In the genomic region with DNA sequence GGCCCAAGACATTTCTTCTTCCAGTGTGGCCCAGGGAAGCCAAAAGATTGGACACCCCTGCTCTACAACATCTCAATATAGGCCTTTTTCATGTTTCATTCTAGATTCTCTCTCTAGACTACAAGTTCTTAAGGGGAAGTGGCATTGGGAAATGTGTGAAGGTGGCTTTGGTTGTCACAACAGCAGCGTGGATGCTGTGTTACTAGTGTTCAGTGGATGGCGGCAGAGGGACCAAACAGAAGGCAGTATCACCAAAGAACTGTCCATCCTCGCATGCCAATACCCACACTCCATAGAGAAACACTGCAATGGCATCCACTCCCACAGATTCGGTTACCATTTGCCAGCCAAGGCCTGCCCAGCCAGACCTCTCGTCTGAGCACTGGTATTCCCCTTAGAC, we compare ENCODE assay signal across 10 cellular contexts. TPM values are rescaled to one million over a fixed set of nuclear protein-coding genes. Genes with fewer than 3 reads are reported as not detected.
DNase-seq lines count a peak whose midpoint lies in the region; ATAC-seq and TF ChIP-seq lines count a peak whose summit lies in the region.
"Had no signal": no experiment of that assay in that cellular context is flagged by ENCODE, and none has a peak within 500 bp of the region (broad histone marks: within the 10 kb centered on the region; RNA-seq: fewer than 3 reads in every experiment).

No MANE protein-coding gene starts in this region.

- no peaks in the 10 kb centered on the region for H3K27me3 ChIP-seq in WERI-Rb-1 (ENCODE audit: insufficient read depth, low read depth, severe bottlenecking)
- no peaks in the 10 kb centered on the region for H3K27me3 ChIP-seq in neuronal stem cell (ENCODE audit: control insufficient read depth in 3 of 3, insufficient read depth in 3 of 3, low read depth in 1 of 3, low read length in 3 of 3)
- H3K27me3 ChIP-seq: SJSA1 had no signal

- TF ChIP-seq CTCF in WERI-Rb-1 (IDR thresholded peaks at IDR 0.05; ENCODE audit: low read depth, low read length): peak; percentile 9; the same call in 1 of the 2 replicates
- no peak for TF ChIP-seq CTCF in nephron (IDR thresholded peaks at IDR 0.05; ENCODE audit: unreplicated experiment in 3 of 3)

- no peak overlapping the region for H3K4me2 ChIP-seq in neuronal stem cell (ENCODE audit: insufficient read depth, low read length, poor library complexity, severe bottlenecking)

- H3K27ac ChIP-seq in KOPT-K1 (ENCODE audit: low read depth, low read length, poor library complexity, severe bottlenecking) (peak overlapping the region; percentile 64), WERI-Rb-1 (no peak overlapping the region), neuronal stem cell (replicated peaks; ENCODE audit: low read length) (no peak overlapping the region)
- H3K27ac ChIP-seq: SJSA1 had no signal

- no peak overlapping the region for H2AFZ ChIP-seq in neuronal stem cell (ENCODE audit: low read length)

- H3K4me1 ChIP-seq in neuronal stem cell (ENCODE audit: control insufficient read depth in 2 of 2, insufficient read depth in 1 of 2, low read depth in 1 of 2, low read length in 2 of 2): peaks cover 1 to 2% of the 10 kb centered on the region in 2 donors

- H3K4me3 Mint-ChIP-seq in activated CD4-positive, alpha-beta T cell treated with anti-CD3 and anti-CD28 coated beads for 36 hours: peak overlapping the region; percentile 6
- H3K4me3 Mint-ChIP-seq in nephron: no peak overlapping the region

- no peaks in the 10 kb centered on the region for H3K9me3 ChIP-seq in KOPT-K1 (ENCODE audit: insufficient read depth, low read length, poor library complexity, severe bottlenecking)
- H3K9me3 ChIP-seq in WERI-Rb-1 (ENCODE audit: severe bottlenecking): peaks cover 8% of the 10 kb centered on the region
- peaks cover 5% of the 10 kb centered on the region in 2 donors for H3K9me3 ChIP-seq in neuronal stem cell (replicated peaks in 1 of 2; ENCODE audit: control insufficient read depth in 2 of 2, insufficient read depth in 1 of 2, low read depth in 1 of 2, low read length in 2 of 2)

- CTCF ChIA-PET in activated CD4-positive, alpha-beta T cell treated with anti-CD3 and anti-CD28 coated beads for 36 hours (lab: Charles Lee): interaction anchor here (0.5 to 1.3 kb wide), 8 partner anchors 13 to 203 kb away, joined by 3 to 6 read pairs (median 3); partner anchors contain the start of gene IFNAR1

- peak; percentile 7 for ATAC-seq in activated CD4-positive, alpha-beta T cell treated with anti-CD3 and anti-CD28 coated beads for 36 hours
- no peak for ATAC-seq in left cardiac atrium
- no peak for ATAC-seq in HG03565 (IDR thresholded peaks at IDR 0.05; ENCODE audit: unreplicated experiment)

- WGBS in neuronal stem cell (ENCODE audit: extremely low coverage in 2 of 2, insufficient read length in 2 of 2, insufficient replicate concordance in 1 of 2), 2 donors: no CpG with 5 or more reads among the region's 5 CpGs

- intact Hi-C loops in activated CD4-positive, alpha-beta T cell treated with anti-CD3 and anti-CD28 coated beads for 36 hours (cut with DNase I, micrococcal nuclease): loop anchor here (1.0 to 5.0 kb wide), 4 partner anchors 24 to 119 kb away; partner anchors contain the start of genes IFNAR1 (in 1 of the 2), IFNAR2 (in 1 of the 2) and IL10RB (in 1 of the 2)
- intact Hi-C loops in left cardiac atrium (cut with DNase I): loop anchor here in 1 of 2 donors (10.0 kb wide), 1 partner anchor 239 kb away; no protein-coding TSS in a partner anchor

- no peak overlapping the region for H3K18ac ChIP-seq in neuronal stem cell (ENCODE audit: low read length)

- no peaks in the 10 kb centered on the region for H3K27me3 Mint-ChIP-seq in activated CD4-positive, alpha-beta T cell treated with anti-CD3 and anti-CD28 coated beads for 36 hours
- peaks cover 13% of the 10 kb centered on the region for H3K27me3 Mint-ChIP-seq in nephron (ENCODE audit: low read depth)

- H2BK12ac ChIP-seq in neuronal stem cell (ENCODE audit: low read length): no peak overlapping the region

- H3K14ac ChIP-seq in neuronal stem cell (ENCODE audit: low read length): no peak overlapping the region

- H2BK15ac ChIP-seq in neuronal stem cell (ENCODE audit: low read length): no peak overlapping the region

- H3K4ac ChIP-seq in neuronal stem cell (ENCODE audit: low read length): no peak overlapping the region

- no peak overlapping the region for H2BK120ac ChIP-seq in neuronal stem cell (ENCODE audit: low read depth, low read length)

- peak overlapping the region; percentile 90 for H3K27ac Mint-ChIP-seq in activated CD4-positive, alpha-beta T cell treated with anti-CD3 and anti-CD28 coated beads for 36 hours
- H3K27ac Mint-ChIP-seq in nephron: peak overlapping the region; percentile 14 to 57 (median 48)

- peaks cover 6% of the 10 kb centered on the region for H3K9me3 Mint-ChIP-seq in activated CD4-positive, alpha-beta T cell treated with anti-CD3 and anti-CD28 coated beads for 36 hours (ENCODE audit: low read depth)
- H3K9me3 Mint-ChIP-seq in nephron: peaks cover 14% of the 10 kb centered on the region

- no peak overlapping the region for H3K9ac ChIP-seq in neuronal stem cell (ENCODE audit: low read depth, low read length, poor library complexity)

- POLR2A ChIA-PET in activated CD4-positive, alpha-beta T cell treated with anti-CD3 and anti-CD28 coated beads for 36 hours (lab: Charles Lee): interaction anchor here (0.7 to 0.8 kb wide), 2 partner anchors 29 to 120 kb away, joined by 3 to 7 read pairs; partner anchors contain the start of gene IFNAR1

- H4K91ac ChIP-seq in neuronal stem cell (ENCODE audit: low read depth, low read length, poor library complexity): no peak overlapping the region

- H2AK5ac ChIP-seq in neuronal stem cell (ENCODE audit: low read depth, low read length): no peak overlapping the region

- no peak for DNase-seq in activated CD4-positive, alpha-beta T cell treated with anti-CD3 and anti-CD28 coated beads for 36 hours
- DNase-seq in activated CD4-positive, alpha-beta T cell treated with anti-CD3 and anti-CD28 coated beads for 48 hours: no peak
- no peak for DNase-seq in WERI-Rb-1
- DNase-seq in left cardiac atrium: no peak
- no peak for DNase-seq in neuronal stem cell (ENCODE audit: low spot score)
- DNase-seq: NCI-H1436 treated with DMSO at 0.1 percent for 48 hours had no signal

- no peak overlapping the region for H3K23ac ChIP-seq in neuronal stem cell (ENCODE audit: low read depth, low read length, poor library complexity)

- H2BK5ac ChIP-seq in neuronal stem cell (ENCODE audit: low read length): no peak overlapping the region

- no peak overlapping the region for H3K4me3 ChIP-seq in WERI-Rb-1 (ENCODE audit: low read depth, low read length)
- no peak overlapping the region for H3K4me3 ChIP-seq in neuronal stem cell (ENCODE audit: low read length in 2 of 2)
- H3K4me3 ChIP-seq: SJSA1 had no signal

- no peaks in the 10 kb centered on the region for H3K36me3 Mint-ChIP-seq in activated CD4-positive, alpha-beta T cell treated with anti-CD3 and anti-CD28 coated beads for 36 hours (ENCODE audit: low read depth)
- no peaks in the 10 kb centered on the region for H3K36me3 Mint-ChIP-seq in nephron (ENCODE audit: low read depth)

- H3K36me3 ChIP-seq in KOPT-K1 (ENCODE audit: insufficient read depth, low read length) (no peaks in the 10 kb centered on the region), WERI-Rb-1 (no peaks in the 10 kb centered on the region), neuronal stem cell (replicated peaks in 1 of 2; ENCODE audit: control insufficient read depth in 2 of 2, insufficient read depth in 2 of 2, low read length in 2 of 2) (no peaks in the 10 kb centered on the region)
- H3K36me3 ChIP-seq: SJSA1 had no signal

- peaks cover 36% of the 10 kb centered on the region for H3K4me1 Mint-ChIP-seq in activated CD4-positive, alpha-beta T cell treated with anti-CD3 and anti-CD28 coated beads for 36 hours
- peaks cover 21% of the 10 kb centered on the region for H3K4me1 Mint-ChIP-seq in nephron

- no peak overlapping the region for H4K8ac ChIP-seq in neuronal stem cell (ENCODE audit: low read depth, low read length)

- H3K79me1 ChIP-seq in neuronal stem cell (ENCODE audit: low read depth, low read length): no peaks in the 10 kb centered on the region

RNA-seq across cellular contexts. Expression of gene IFNAR2, which starts 24.3 kb away (rescaled TPM):
- 10 to 100 TPM; 26.6 to 29.8 TPM for total RNA-seq in activated CD4-positive, alpha-beta T cell treated with anti-CD3 and anti-CD28 coated beads for 36 hours
- total RNA-seq in left cardiac atrium: 10 to 100 TPM; 14.6 to 26.8 TPM
- 14.2 TPM for polyA plus RNA-seq in neuronal stem cell (2013, experiment 1 of 2)
- polyA plus RNA-seq in neuronal stem cell (2013, experiment 2 of 2): 14.2 TPM
